8 cellular contexts compared by ENCODE assay signal in the genomic region with DNA sequence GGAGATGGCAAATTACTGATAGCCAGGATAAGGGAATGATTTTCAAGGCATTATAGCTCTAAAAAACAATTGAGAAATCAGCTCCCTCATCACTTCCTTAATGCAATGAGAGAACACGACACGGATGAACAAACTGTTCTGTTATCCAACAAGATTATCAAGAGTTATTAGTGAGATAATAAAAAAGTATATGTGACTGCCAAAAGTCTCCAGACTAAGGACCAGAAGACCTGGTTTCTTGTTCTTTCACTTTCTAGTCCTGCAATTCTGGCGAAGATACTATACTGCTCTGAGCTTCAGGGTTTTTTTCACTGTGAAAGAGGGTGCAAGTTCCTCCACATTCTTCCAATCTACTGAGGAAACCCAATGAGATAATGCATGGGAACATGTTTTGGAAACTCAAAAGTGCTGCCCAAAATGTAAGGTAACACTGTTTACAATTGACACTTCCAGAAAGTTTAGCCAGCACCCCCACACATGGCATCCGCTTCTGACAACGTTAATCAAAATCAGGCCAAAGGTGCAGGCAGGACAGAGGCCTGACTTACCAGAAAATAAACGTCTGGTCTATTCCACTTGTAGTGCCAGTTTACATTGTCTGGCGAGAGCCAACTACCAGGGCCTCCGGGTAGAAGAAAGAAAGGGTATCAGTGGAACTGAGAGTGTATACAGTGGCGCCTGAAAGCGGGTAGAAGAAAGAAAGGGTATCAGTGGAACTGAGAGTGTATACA. TPM values are rescaled to one million over a fixed set of nuclear protein-coding genes. Genes with fewer than 3 reads are reported as not detected.
DNase-seq lines count a peak whose midpoint lies in the region; ATAC-seq and TF ChIP-seq lines count a peak whose summit lies in the region.

No MANE protein-coding gene starts in this region.

- no peaks in the 10 kb centered on the region for H3K27me3 Mint-ChIP-seq in T-helper 1 cell treated with Interleukin-12 subunit alpha and Interleukin-12 subunit beta and Interleukin-4 antibody, amounts not matched to agents 30 μg/mL and 1 μg/mL, for 36 hours (ENCODE audit: low read depth)

- H3K4me3 ChIP-seq in fibroblast of the aortic adventitia (ENCODE audit: low read depth, low read length) (no peak overlapping the region), gastrocnemius medialis (peak overlapping the region in 3 of 4 donors; percentile 69 to 88 (median 81))

- no peaks in the 10 kb centered on the region for H3K36me3 ChIP-seq in gastrocnemius medialis

- no peak for TF ChIP-seq POLR2A in gastrocnemius medialis (IDR thresholded peaks at IDR 0.05)

- no peaks in the 10 kb centered on the region for H3K9me3 Mint-ChIP-seq in T-helper 1 cell treated with Interleukin-12 subunit alpha and Interleukin-12 subunit beta and Interleukin-4 antibody, amounts not matched to agents 30 μg/mL and 1 μg/mL, for 36 hours

- H3K27ac Mint-ChIP-seq in T-helper 1 cell treated with Interleukin-12 subunit alpha and Interleukin-12 subunit beta and Interleukin-4 antibody, amounts not matched to agents 30 μg/mL and 1 μg/mL, for 36 hours: peak overlapping the region; percentile 81

- H3K4me1 Mint-ChIP-seq in T-helper 1 cell treated with Interleukin-12 subunit alpha and Interleukin-12 subunit beta and Interleukin-4 antibody, amounts not matched to agents 30 μg/mL and 1 μg/mL, for 36 hours (ENCODE audit: low read depth): peaks cover 27% of the 10 kb centered on the region

- peak; percentile 26 for ATAC-seq in GM18498 (IDR thresholded peaks at IDR 0.05; ENCODE audit: unreplicated experiment)
- ATAC-seq in gastrocnemius medialis: no peak
- no peak for ATAC-seq in GM21619 (IDR thresholded peaks at IDR 0.05; ENCODE audit: unreplicated experiment)
- no peak for ATAC-seq in GM19452 (IDR thresholded peaks at IDR 0.05; ENCODE audit: unreplicated experiment)
- no peak for ATAC-seq in GM18907 (IDR thresholded peaks at IDR 0.05; ENCODE audit: unreplicated experiment)

- H3K36me3 Mint-ChIP-seq in T-helper 1 cell treated with Interleukin-12 subunit alpha and Interleukin-12 subunit beta and Interleukin-4 antibody, amounts not matched to agents 30 μg/mL and 1 μg/mL, for 36 hours (ENCODE audit: low read depth): peaks cover 31% of the 10 kb centered on the region

- H3K27ac ChIP-seq in gastrocnemius medialis: peak overlapping the region in 3 of 4 donors; percentile 6 to 85 (median 61)

- DNase-seq in fibroblast of the aortic adventitia (ENCODE audit: low read depth): peak; percentile 8
- no peak for DNase-seq in gastrocnemius medialis
- no peak for DNase-seq in SW480 (ENCODE audit: low spot score)

- no peaks in the 10 kb centered on the region for H3K27me3 ChIP-seq in gastrocnemius medialis

- H3K4me3 Mint-ChIP-seq in T-helper 1 cell treated with Interleukin-12 subunit alpha and Interleukin-12 subunit beta and Interleukin-4 antibody, amounts not matched to agents 30 μg/mL and 1 μg/mL, for 36 hours: peak overlapping the region; percentile 76

- in situ Hi-C loops in gastrocnemius medialis (cut with MboI; ENCODE audit: low sequenced_read_pairs in 4 of 4): no loop called here

- H3K4me1 ChIP-seq in gastrocnemius medialis: peaks cover 15 to 16% of the 10 kb centered on the region in 2 donors

- intact Hi-C loops in gastrocnemius medialis (cut with DNase I; ENCODE audit: low total_unique reads): no loop called here

- H3K9me3 ChIP-seq in gastrocnemius medialis: no peaks in the 10 kb centered on the region

- TF ChIP-seq CTCF in fibroblast of the aortic adventitia (IDR thresholded peaks at IDR 0.05; ENCODE audit: insufficient read depth, low read length) (no peak), gastrocnemius medialis (IDR thresholded peaks at IDR 0.05 in 4 of 5, conservative IDR thresholded peaks at IDR 0.05 in 1 of 5) (no peak)

RNA-seq across cellular contexts. Expression of a gene that starts 35.6 kb away (rescaled TPM):
- 17.6 and 22.5 TPM in 2 replicates for total RNA-seq in fibroblast of the aortic adventitia (ENCODE audit: low replicate concordance)
- 100 to 1,000 TPM in 1 of 4 donors, 10 to 100 TPM in 3; 40.3 to 135 (median 70.5) TPM for total RNA-seq in gastrocnemius medialis
